23 cellular contexts compared by ENCODE assay signal in the genomic region with DNA sequence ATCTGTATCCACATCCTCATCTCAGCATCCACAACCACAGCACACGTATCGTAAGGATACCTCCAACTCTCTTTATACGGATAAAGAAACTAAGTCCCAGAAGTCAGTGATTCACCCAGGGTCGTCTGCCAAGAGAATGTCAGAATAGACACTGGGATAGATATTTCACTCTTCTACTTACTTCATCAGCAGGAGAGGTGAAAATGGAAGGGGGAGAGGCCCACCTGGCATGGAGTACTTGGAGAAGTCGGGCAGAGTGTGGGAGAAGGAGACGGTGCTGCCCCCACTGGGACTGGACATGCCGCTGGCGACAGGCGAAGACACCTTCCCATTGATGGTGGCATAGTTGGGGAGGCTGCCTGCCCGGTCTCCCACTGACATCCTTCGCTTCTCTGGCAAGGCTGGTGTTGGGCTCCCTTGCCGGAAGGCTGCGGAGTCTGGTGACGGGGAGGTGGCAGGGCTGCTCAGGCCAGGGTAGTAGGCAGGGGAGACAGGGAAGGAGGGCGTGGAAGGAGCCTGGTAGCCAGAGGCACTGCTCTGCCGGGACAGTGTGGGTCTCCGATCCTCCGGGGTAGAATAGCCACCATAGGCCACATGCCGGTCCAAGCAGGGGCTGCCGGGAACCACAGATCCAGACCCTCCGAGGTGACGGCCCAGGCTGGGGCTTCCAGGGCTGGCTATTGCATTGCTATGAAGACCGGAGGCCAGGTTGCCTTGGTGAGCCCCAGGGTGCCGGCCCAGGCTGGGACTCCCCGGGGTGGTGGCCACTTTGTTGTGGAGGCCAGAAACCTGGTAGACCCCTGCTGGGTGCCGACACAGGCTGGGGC.
DNase-seq lines count a peak whose midpoint lies in the region; ATAC-seq and TF ChIP-seq lines count a peak whose summit lies in the region.
"Had no signal": no experiment of that assay in that cellular context is flagged by ENCODE, and none has a peak within 500 bp of the region (broad histone marks: within the 10 kb centered on the region; RNA-seq: fewer than 3 reads in every experiment).

No MANE protein-coding gene starts in this region.

- peak overlapping the region; percentile 68 for H3K27ac Mint-ChIP-seq in endothelial cell (ENCODE audit: unreplicated experiment)
- H3K27ac Mint-ChIP-seq in Calu3 (ENCODE audit: unreplicated experiment) = no peak overlapping the region
- H3K27ac Mint-ChIP-seq: activated naive CD4-positive, alpha-beta T cell treated with anti-CD3 and anti-CD28 coated beads, Interleukin-2, amount 50 U/mL, for 72 hours had no signal

- TF ChIP-seq CTCF in A673 (conservative IDR thresholded peaks at IDR 0.05; ENCODE audit: low read depth, low read length) = no peak
- no peak for TF ChIP-seq CTCF in endothelial cell (IDR thresholded peaks at IDR 0.05; ENCODE audit: unreplicated experiment)
- TF ChIP-seq CTCF in lower lobe of right lung (IDR thresholded peaks at IDR 0.05) = no peak
- TF ChIP-seq CTCF in foreskin keratinocyte (conservative IDR thresholded peaks at IDR 0.05) = no peak
- TF ChIP-seq CTCF in Calu3 (IDR thresholded peaks at IDR 0.05; ENCODE audit: unreplicated experiment) = no peak

- H3K36me3 Mint-ChIP-seq in endothelial cell (ENCODE audit: low read depth, unreplicated experiment) = peaks cover 16% of the 10 kb centered on the region
- peaks cover 4% of the 10 kb centered on the region for H3K36me3 Mint-ChIP-seq in Calu3 (ENCODE audit: insufficient read depth, unreplicated experiment)
- H3K36me3 Mint-ChIP-seq: activated naive CD4-positive, alpha-beta T cell treated with anti-CD3 and anti-CD28 coated beads, Interleukin-2, amount 50 U/mL, for 72 hours had no signal

- H3K4me1 Mint-ChIP-seq in endothelial cell (ENCODE audit: unreplicated experiment) (peaks cover 80% of the 10 kb centered on the region), Calu3 (ENCODE audit: low read depth, unreplicated experiment) (no peaks in the 10 kb centered on the region)

- H3K4me1 ChIP-seq in A673 (ENCODE audit: insufficient read depth, low read length, poor library complexity, severe bottlenecking) (no peaks in the 10 kb centered on the region), lower lobe of right lung (peaks cover 64% of the 10 kb centered on the region), skeletal muscle tissue (ENCODE audit: control insufficient read depth in 3 of 3, insufficient read depth in 3 of 3, low read length in 3 of 3) (peaks cover 77 to 94% (median 90%) of the 10 kb centered on the region in 3 donors), foreskin keratinocyte (no peaks in the 10 kb centered on the region)
- H3K4me1 ChIP-seq: SJCRH30 had no signal

- no peaks in the 10 kb centered on the region for H3K27me3 ChIP-seq in A673 (replicated peaks; ENCODE audit: insufficient read depth, low read depth, low read length, poor library complexity)
- H3K27me3 ChIP-seq in lower lobe of right lung (ENCODE audit: low read depth) = no peaks in the 10 kb centered on the region
- H3K27me3 ChIP-seq in skeletal muscle tissue (ENCODE audit: control insufficient read depth in 3 of 3, insufficient read depth in 3 of 3, low read length in 3 of 3) = no peaks in the 10 kb centered on the region
- H3K27me3 ChIP-seq in foreskin keratinocyte = no peaks in the 10 kb centered on the region
- H3K27me3 ChIP-seq: SJCRH30 had no signal

- H3K36me3 ChIP-seq in A673 (ENCODE audit: insufficient read depth, low read length, poor library complexity, severe bottlenecking) = peaks cover 53% of the 10 kb centered on the region
- peaks cover 100% of the 10 kb centered on the region for H3K36me3 ChIP-seq in lower lobe of right lung
- H3K36me3 ChIP-seq in skeletal muscle tissue (ENCODE audit: control insufficient read depth in 3 of 3, insufficient read depth in 3 of 3, low read length in 3 of 3) = peaks cover 88 to 96% (median 94%) of the 10 kb centered on the region in 3 donors
- H3K36me3 ChIP-seq: SJCRH30 had no signal

- CTCF ChIA-PET in A673 (lab: Charles Lee) = no interaction called here
- CTCF ChIA-PET in Calu3 (lab: Charles Lee) = no interaction called here

- no peak overlapping the region for H3K9ac ChIP-seq in skeletal muscle tissue (ENCODE audit: low read depth in 1 of 3, low read length in 3 of 3)

- H3K4me3 ChIP-seq in A673 (ENCODE audit: low read depth, low read length, poor library complexity, severe bottlenecking) (no peak overlapping the region), lower lobe of right lung (no peak overlapping the region), skeletal muscle tissue (ENCODE audit: low read length in 3 of 3) (no peak overlapping the region)
- H3K4me3 ChIP-seq: lung, SJCRH30 had no signal

- POLR2A ChIA-PET in A673 (lab: Charles Lee; ENCODE audit: low non-redundant PET) = no interaction called here

- intact Hi-C loops in A673 (cut with micrococcal nuclease; ENCODE audit: unreplicated experiment) (no loop called here), lower lobe of right lung (cut with DNase I) (no loop called here), Calu3 (cut with micrococcal nuclease; ENCODE audit: unreplicated experiment) (no loop called here)

- H3K9me3 Mint-ChIP-seq in endothelial cell (ENCODE audit: unreplicated experiment) (no peaks in the 10 kb centered on the region), Calu3 (ENCODE audit: low read depth, unreplicated experiment) (no peaks in the 10 kb centered on the region)
- H3K9me3 Mint-ChIP-seq: activated naive CD4-positive, alpha-beta T cell treated with anti-CD3 and anti-CD28 coated beads, Interleukin-2, amount 50 U/mL, for 72 hours had no signal

- BruUV-seq in A673 (replicated peaks; lab: Mats Ljungman, UMichigan) (TSS peak; percentile 30), Calu3 (replicated peaks; lab: Mats Ljungman, UMichigan) (no TSS peak)

- DNase-seq in A673 (ENCODE audit: low spot score) = no peak
- no peak for DNase-seq in endothelial cell (ENCODE audit: low spot score)
- DNase-seq in lower lobe of right lung = peak; percentile 43
- no peak for DNase-seq in foreskin keratinocyte
- DNase-seq in Calu3 = no peak
- DNase-seq in C1 segment of cervical spinal cord (lab: John Stamatoyannopoulos, UW) = no peak
- DNase-seq: activated CD4-positive, alpha-beta T cell treated with anti-CD3 and anti-CD28 coated beads, Interleukin-2, amount 50 U/mL, for 48 hours; activated CD8-positive, alpha-beta memory T cell treated with anti-CD3 and anti-CD28 coated beads, Interleukin-2, amount 50 U/mL, for 4 hours; cerebellar nuclear complex; DMS79 treated with DMSO at 0.1 percent for 48 hours; foreskin fibroblast; GOT3; NCI-H146; NCI-H510A; occipital lobe; PC-3; retina; SJCRH30; substantia nigra had no signal

- no peak overlapping the region for H3K27ac ChIP-seq in A673 (ENCODE audit: low read depth, low read length, poor library complexity, severe bottlenecking)
- peak overlapping the region; percentile 56 for H3K27ac ChIP-seq in lower lobe of right lung
- H3K27ac ChIP-seq in skeletal muscle tissue (ENCODE audit: low read depth, low read length) = peak overlapping the region; percentile 45
- H3K27ac ChIP-seq in foreskin keratinocyte = no peak overlapping the region
- H3K27ac ChIP-seq: SJCRH30 had no signal

- ATAC-seq in lower lobe of right lung (no peak), foreskin keratinocyte (no peak), GM21619 (IDR thresholded peaks at IDR 0.05; ENCODE audit: unreplicated experiment) (no peak)
- ATAC-seq: activated naive CD4-positive, alpha-beta T cell treated with anti-CD3 and anti-CD28 coated beads, Interleukin-2, amount 50 U/mL, for 72 hours; PC-3 had no signal

- H3K27me3 Mint-ChIP-seq in endothelial cell (ENCODE audit: unreplicated experiment) (peaks cover 21% of the 10 kb centered on the region), Calu3 (ENCODE audit: unreplicated experiment) (peaks cover 81% of the 10 kb centered on the region)

- H3K9me3 ChIP-seq in A673 (ENCODE audit: low read depth, low read length, poor library complexity, severe bottlenecking) = no peaks in the 10 kb centered on the region
- no peaks in the 10 kb centered on the region for H3K9me3 ChIP-seq in lower lobe of right lung
- H3K9me3 ChIP-seq in skeletal muscle tissue (ENCODE audit: control insufficient read depth in 3 of 3, low read length in 3 of 3) = no peaks in the 10 kb centered on the region
- H3K9me3 ChIP-seq: SJCRH30 had no signal

- peak overlapping the region; percentile 27 for H3K4me3 Mint-ChIP-seq in endothelial cell (ENCODE audit: unreplicated experiment)
- H3K4me3 Mint-ChIP-seq in Calu3 (ENCODE audit: low read depth, unreplicated experiment) = no peak overlapping the region

Comparison
In these comparisons a context has a peak if more than half of its experiments do, and no peak if none do; other contexts are left out.
1. H3K27ac ChIP-seq: peak in lower lobe of right lung (single experiment) and skeletal muscle tissue (single experiment); none in A673 (single experiment) and foreskin keratinocyte (single experiment).